1 cellular context compared by ENCODE assay signal in the genomic region with DNA sequence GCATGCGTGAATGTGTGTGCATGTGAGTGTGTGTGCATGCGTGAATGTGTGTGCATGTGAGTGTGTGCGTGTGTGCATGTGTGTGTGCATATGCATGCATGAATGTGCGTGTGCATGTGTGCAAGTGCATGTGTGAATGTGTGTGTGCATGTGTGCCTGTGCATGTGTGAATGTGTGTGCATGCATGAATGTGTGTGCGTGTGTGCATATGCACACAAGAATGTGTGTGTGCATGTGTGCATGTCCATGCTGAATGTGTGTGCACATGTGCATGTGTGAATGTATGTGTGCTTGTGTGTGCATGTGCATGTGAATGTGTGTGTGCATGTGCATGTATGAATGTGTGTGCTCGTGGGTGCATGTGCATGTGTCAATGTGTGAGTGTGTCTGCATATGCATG.
TF ChIP-seq lines count a peak whose summit lies in the region.

No MANE protein-coding gene starts in this region.

TF ChIP-seq in WTC11, 78 proteins besides CTCF, POLR2A, EP300 and RAD21:
- TF ChIP-seq, protein P1, sequence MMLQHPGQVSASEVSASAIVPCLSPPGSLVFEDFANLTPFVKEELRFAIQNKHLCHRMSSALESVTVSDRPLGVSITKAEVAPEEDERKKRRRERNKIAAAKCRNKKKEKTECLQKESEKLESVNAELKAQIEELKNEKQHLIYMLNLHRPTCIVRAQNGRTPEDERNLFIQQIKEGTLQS (CRISPR knock-in tag; conservative IDR thresholded peaks at IDR 0.05): peak; percentile 18; the same call in 1 of the 2 replicates
- TF ChIP-seq OVOL2 (CRISPR knock-in tag; IDR thresholded peaks at IDR 0.05; ENCODE audit: borderline replicate concordance): no peak
